ENCODE assay signal across 13 cellular contexts in the genomic region with DNA sequence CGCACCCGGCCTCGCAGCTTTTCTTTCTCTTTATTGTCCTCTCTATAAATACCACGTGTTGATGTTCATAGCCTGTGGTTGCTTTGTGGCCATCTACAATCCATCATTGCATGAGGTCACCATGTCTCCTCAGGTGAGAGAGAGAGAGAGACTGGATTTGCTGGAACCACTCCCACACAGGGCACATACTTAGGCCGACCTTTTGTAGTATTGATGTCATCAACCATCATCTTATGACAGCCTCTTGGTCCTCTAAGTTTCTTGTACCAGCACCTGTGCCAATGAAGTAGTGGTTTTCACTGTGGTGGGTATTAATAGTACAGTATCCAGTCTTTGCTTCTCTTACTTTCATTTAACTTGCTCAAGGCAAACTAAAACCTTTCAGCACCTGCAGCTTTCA. TPM values are rescaled to one million over a fixed set of nuclear protein-coding genes. Genes with fewer than 3 reads are reported as not detected.
A peak's percentile ranks its signal among the peaks of the same experiment; 100 is the strongest.
DNase-seq lines count a peak whose midpoint lies in the region; ATAC-seq and TF ChIP-seq lines count a peak whose summit lies in the region.
"Had no signal": no experiment of that assay in that cellular context is flagged by ENCODE, and none has a peak within 500 bp of the region (broad histone marks: within the 10 kb centered on the region; RNA-seq: fewer than 3 reads in every experiment).

No MANE protein-coding gene starts in this region.

- H3K4me1 ChIP-seq in HEK293 (ENCODE audit: control insufficient read depth, insufficient read depth, low read length): no peaks in the 10 kb centered on the region
- H3K4me1 ChIP-seq in testis: no peaks in the 10 kb centered on the region
- H3K4me1 ChIP-seq: SJSA1 had no signal

- TF ChIP-seq CTCF in GM06990 (IDR thresholded peaks at IDR 0.05; ENCODE audit: insufficient read depth, low read length, poor library complexity, severe bottlenecking): no peak
- TF ChIP-seq CTCF in HEK293 (tag by site-specific recombination; IDR thresholded peaks at IDR 0.05): no peak
- TF ChIP-seq CTCF in activated B cell treated with CpG ODN at 0.5 μM for 24 hours (IDR thresholded peaks at IDR 0.05): no peak
- TF ChIP-seq CTCF in testis (IDR thresholded peaks at IDR 0.05): no peak

- H3K4me3 ChIP-seq in GM06990 (replicated peaks; ENCODE audit: low read depth, low read length): no peak overlapping the region
- no peak overlapping the region for H3K4me3 ChIP-seq in HEK293 (ENCODE audit: low read depth, low read length)
- H3K4me3 ChIP-seq in testis: no peak overlapping the region
- H3K4me3 ChIP-seq: SJSA1, tibial nerve had no signal

- POLR2A ChIA-PET in HEK293 (lab: Yijun Ruan, JAX) (no interaction called here), activated B cell treated with CpG ODN at 0.5 μM for 24 hours (lab: Charles Lee) (interaction anchor here (1.1 kb wide), 1 partner anchor 39 kb away, joined by 3 read pairs; no protein-coding TSS in a partner anchor)

- H3K36me3 ChIP-seq in GM06990 (ENCODE audit: control insufficient read depth, insufficient read depth, low read length) (no peaks in the 10 kb centered on the region), HEK293 (ENCODE audit: control insufficient read depth in 2 of 2, insufficient read depth in 1 of 2, low read length in 2 of 2) (no peaks in the 10 kb centered on the region), testis (ENCODE audit: low read depth, missing control alignments) (no peaks in the 10 kb centered on the region)
- H3K36me3 ChIP-seq: SJSA1, tibial nerve had no signal

- DNase-seq in GM06990 (ENCODE audit: extremely low read depth, insufficient read length): peak; percentile 44
- no peak for DNase-seq in activated B cell treated with CpG ODN at 0.5 μM for 24 hours
- no peak for DNase-seq in memory B cell (ENCODE audit: low spot score in 2 of 2)
- DNase-seq in testis: no peak
- DNase-seq in ecto neural progenitor cell (ENCODE audit: low spot score): no peak
- no peak for DNase-seq in DMS79 (lab: John Stamatoyannopoulos, UW)
- DNase-seq in stimulated activated CD4-positive, alpha-beta T cell treated with anti-CD3 and anti-CD28 coated beads, Interleukin-2, amount 100 ng/mL, for 48 hours: no peak
- DNase-seq: GOT3 had no signal

- H3K27me3 ChIP-seq in GM06990 (replicated peaks; ENCODE audit: control insufficient read depth, insufficient read depth, low read length) (no peaks in the 10 kb centered on the region), testis (no peaks in the 10 kb centered on the region)
- H3K27me3 ChIP-seq: SJSA1, tibial nerve had no signal

- intact Hi-C loops in activated B cell treated with CpG ODN at 0.5 μM for 24 hours (cut with micrococcal nuclease) (no loop called here), testis (cut with DNase I; ENCODE audit: low total_unique reads) (no loop called here)

- CTCF ChIA-PET in HEK293 (lab: Yijun Ruan, JAX) (interaction anchor here (0.6 to 1.2 kb wide), 3 partner anchors 12 to 40 kb away, joined by 3 to 5 read pairs (median 4); no protein-coding TSS in a partner anchor), activated B cell treated with CpG ODN at 0.5 μM for 24 hours (lab: Charles Lee) (interaction anchor here (1.2 kb wide), 1 partner anchor 62 kb away, joined by 3 read pairs; no protein-coding TSS in a partner anchor)

- peak; percentile 21 for ATAC-seq in activated B cell treated with CpG ODN at 0.5 μM for 24 hours (ENCODE audit: low read depth)
- ATAC-seq in memory B cell (ENCODE audit: low read depth): peak; percentile 60

- TF ChIP-seq POLR2A in testis (IDR thresholded peaks at IDR 0.05): no peak

- WGBS in testis, 2 donors: 83 to 85% methylated on average over 5 of the region's 5 CpGs

- H3K27ac Mint-ChIP-seq in activated B cell treated with CpG ODN at 0.5 μM for 24 hours (no peak overlapping the region), memory B cell (peak overlapping the region; percentile 7)
- H3K27ac Mint-ChIP-seq: CD4-positive, CD25-positive, alpha-beta regulatory T cell had no signal

- H3K4me1 Mint-ChIP-seq in activated B cell treated with CpG ODN at 0.5 μM for 24 hours: peaks cover 2% of the 10 kb centered on the region
- peaks cover 3% of the 10 kb centered on the region for H3K4me1 Mint-ChIP-seq in memory B cell

- no peaks in the 10 kb centered on the region for H3K9me3 Mint-ChIP-seq in activated B cell treated with CpG ODN at 0.5 μM for 24 hours
- no peaks in the 10 kb centered on the region for H3K9me3 Mint-ChIP-seq in memory B cell
- H3K9me3 Mint-ChIP-seq: CD4-positive, CD25-positive, alpha-beta regulatory T cell; neural crest cell had no signal

- H3K36me3 Mint-ChIP-seq in activated B cell treated with CpG ODN at 0.5 μM for 24 hours (ENCODE audit: low read depth) (no peaks in the 10 kb centered on the region), memory B cell (no peaks in the 10 kb centered on the region)
- H3K36me3 Mint-ChIP-seq: CD4-positive, CD25-positive, alpha-beta regulatory T cell had no signal

- H3K4me3 Mint-ChIP-seq in activated B cell treated with CpG ODN at 0.5 μM for 24 hours (no peak overlapping the region), memory B cell (no peak overlapping the region)
- H3K4me3 Mint-ChIP-seq: neural crest cell had no signal

- no peak overlapping the region for H3K27ac ChIP-seq in HEK293 (ENCODE audit: extremely low read depth, low read depth, low read length)
- no peak overlapping the region for H3K27ac ChIP-seq in testis
- H3K27ac ChIP-seq: SJSA1, tibial nerve had no signal

- H3K9me3 ChIP-seq in HEK293 (ENCODE audit: control insufficient read depth, insufficient read depth, low read depth, low read length) (no peaks in the 10 kb centered on the region), testis (no peaks in the 10 kb centered on the region)
- H3K9me3 ChIP-seq: SJSA1, tibial nerve had no signal

- H3K27me3 Mint-ChIP-seq in activated B cell treated with CpG ODN at 0.5 μM for 24 hours (no peaks in the 10 kb centered on the region), memory B cell (no peaks in the 10 kb centered on the region)

TF ChIP-seq in HEK293, 187 proteins besides CTCF, POLR2A, EP300 and RAD21:
- no peak for TF ChIP-seq ZNF626 (tag by site-specific recombination; IDR thresholded peaks at IDR 0.05)
- 0 out of 2 replicates have a peak, but pooled peaks have one; percentile 26 for TF ChIP-seq ZBTB21 (tag by site-specific recombination; IDR thresholded peaks at IDR 0.05)
- TF ChIP-seq, protein P1, sequence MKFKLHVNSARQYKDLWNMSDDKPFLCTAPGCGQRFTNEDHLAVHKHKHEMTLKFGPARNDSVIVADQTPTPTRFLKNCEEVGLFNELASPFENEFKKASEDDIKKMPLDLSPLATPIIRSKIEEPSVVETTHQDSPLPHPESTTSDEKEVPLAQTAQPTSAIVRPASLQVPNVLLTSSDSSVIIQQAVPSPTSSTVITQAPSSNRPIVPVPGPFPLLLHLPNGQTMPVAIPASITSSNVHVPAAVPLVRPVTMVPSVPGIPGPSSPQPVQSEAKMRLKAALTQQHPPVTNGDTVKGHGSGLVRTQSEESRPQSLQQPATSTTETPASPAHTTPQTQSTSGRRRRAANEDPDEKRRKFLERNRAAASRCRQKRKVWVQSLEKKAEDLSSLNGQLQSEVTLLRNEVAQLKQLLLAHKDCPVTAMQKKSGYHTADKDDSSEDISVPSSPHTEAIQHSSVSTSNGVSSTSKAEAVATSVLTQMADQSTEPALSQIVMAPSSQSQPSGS (tag by site-specific recombination; IDR thresholded peaks at IDR 0.05; ENCODE audit: low read depth): 0 out of 2 replicates have a peak, but pooled peaks have one; percentile 11
- TF ChIP-seq ZNF629 (tag by site-specific recombination; IDR thresholded peaks at IDR 0.05): peak; percentile 56; the same call in 1 of the 2 replicates

RNA-seq across cellular contexts. Expression of a gene that starts 22.8 kb away (rescaled TPM):
- total RNA-seq in activated B cell treated with CpG ODN at 0.5 μM for 24 hours (0.22 TPM in 1 of 2 replicates, not detected in the other), testis (under 1 TPM; 0.25 to 0.47 TPM)
- polyA plus RNA-seq in testis (ENCODE audit: insufficient read depth, low read depth, low replicate concordance): 2.7 TPM
- total RNA-seq: CD4-positive, CD25-positive, alpha-beta regulatory T cell; neural crest cell; SJSA1 had no signal
- polyA plus RNA-seq: CD4-positive, CD25-positive, alpha-beta regulatory T cell had no signal

RNA-seq across cellular contexts. Expression of a gene that starts 31.2 kb away (rescaled TPM):
- 0.22 and 0.42 TPM in 2 replicates for total RNA-seq in activated B cell treated with CpG ODN at 0.5 μM for 24 hours
- total RNA-seq in testis: 1 to 10 TPM; 2.0 to 3.6 TPM
- polyA plus RNA-seq in testis (ENCODE audit: insufficient read depth, low read depth, low replicate concordance): 0.94 TPM
- total RNA-seq: CD4-positive, CD25-positive, alpha-beta regulatory T cell; SJSA1 had no signal
- polyA plus RNA-seq: CD4-positive, CD25-positive, alpha-beta regulatory T cell had no signal

RNA-seq across cellular contexts. Expression of a gene that starts 58.8 kb away (rescaled TPM):
- 0.02 TPM in 1 of 2 replicates, not detected in the other for total RNA-seq in activated B cell treated with CpG ODN at 0.5 μM for 24 hours
- total RNA-seq in testis: 10 to 100 TPM; 50.1 to 58.5 TPM
- polyA plus RNA-seq in testis (ENCODE audit: insufficient read depth, low read depth, low replicate concordance): 29.4 TPM
- polyA plus RNA-seq: CD4-positive, CD25-positive, alpha-beta regulatory T cell had no signal

Comparison
In these comparisons a context has a peak if more than half of its experiments do, and no peak if none do; other contexts are left out.
1. RNA of a gene that starts 58.8 kb away (total RNA-seq): 50.1 to 58.5 TPM in testis; 0.02 TPM in activated B cell treated with CpG ODN at 0.5 μM for 24 hours; every median in the first group is over 10 times any median in the second.